ENCODE assay signal across 8 cellular contexts in genomic region chr6:52020961-52021570, GRCh38.
A peak's percentile ranks its signal among the peaks of the same experiment; 100 is the strongest.
DNase-seq lines count a peak whose midpoint lies in the region; ATAC-seq, FAIRE-seq and TF ChIP-seq lines count a peak whose summit lies in the region.

No MANE protein-coding gene starts in this region.

- TF ChIP-seq POLR2A in H1 (IDR thresholded peaks at IDR 0.05; ENCODE audit: control extremely low read depth in 1 of 2, low read depth in 2 of 2, low read length in 2 of 2): no peak

- H3K4me1 ChIP-seq in H1 (replicated peaks in 1 of 4; ENCODE audit: control insufficient read depth in 3 of 4, insufficient read depth in 4 of 4, low read length in 3 of 4) (peaks cover 0 to 6% (median 1%) of the 10 kb centered on the region in 4 experiments; a peak in 2 of 7 replicates), parathyroid adenoma (peaks cover 5% of the 10 kb centered on the region)

- TF ChIP-seq RAD21 in H1 (IDR thresholded peaks at IDR 0.05 in 1 of 2, conservative IDR thresholded peaks at IDR 0.05 in 1 of 2; ENCODE audit: low read depth in 2 of 2, low read length in 2 of 2): peak; percentile 71 to 87

- H4K8ac ChIP-seq in H1 (ENCODE audit: extremely low read depth, insufficient read depth, low read length): no peak overlapping the region

- no peak overlapping the region for H3K23ac ChIP-seq in H1 (ENCODE audit: insufficient read length)

- H3K23me2 ChIP-seq in H1 (ENCODE audit: low read depth, low read length): no peaks in the 10 kb centered on the region

- intact Hi-C loops in left colon (cut with DNase I, micrococcal nuclease): loop anchor here in 1 of 2 donors (5.0 kb wide), 1 partner anchor 164 kb away; no protein-coding TSS in a partner anchor

- CTCF ChIA-PET in H1 (lab: Charles Lee; ENCODE audit: partially characterized antibody): interaction anchor here (0.7 to 4.4 kb wide), 24 partner anchors 10 to 1994 kb away, joined by 3 to 30 read pairs (median 3); partner anchors contain the start of gene TFAP2B

- no peak overlapping the region for H3K4me3 ChIP-seq in H1 (ENCODE audit: extremely low read depth in 1 of 4, insufficient read depth in 2 of 4, low read depth in 3 of 4, low read length in 4 of 4)
- no peak overlapping the region for H3K4me3 ChIP-seq in parathyroid adenoma (ENCODE audit: low read depth, low read length)

- peak; percentile 45 for TF ChIP-seq CTCF in GM12873 (IDR thresholded peaks at IDR 0.05; ENCODE audit: insufficient read depth, low read depth, low read length, missing control alignments)
- peak in 2 of 3 experiments; percentile 30 to 43; a peak in 2 of 4 replicates for TF ChIP-seq CTCF in H1 (IDR thresholded peaks at IDR 0.05; ENCODE audit: control extremely low read depth in 1 of 3, insufficient read depth in 1 of 3, low read depth in 1 of 3, low read length in 3 of 3)
- TF ChIP-seq CTCF in parathyroid adenoma (IDR thresholded peaks at IDR 0.05): peak; percentile 90

- no peaks in the 10 kb centered on the region for H3K79me1 ChIP-seq in H1 (ENCODE audit: low read depth, low read length)

- no peak overlapping the region for H4K91ac ChIP-seq in H1 (replicated peaks; ENCODE audit: insufficient read length, low read length)

- WGBS in H1 (ENCODE audit: extremely low coverage in 1 of 2, insufficient coverage in 1 of 2, insufficient read length in 1 of 2, insufficient replicate concordance in 2 of 2, low coverage in 1 of 2, low lambda C conversion rate in 2 of 2, missing lambda C conversion rate in 1 of 2), 2 experiments: 84% methylated on average over 2 of the region's 2 CpGs; no CpG with 5 or more reads in 1 of the 2 experiments

- no peak overlapping the region for H3K27ac ChIP-seq in H1 (ENCODE audit: low read depth, low read length)
- H3K27ac ChIP-seq in parathyroid adenoma: no peak overlapping the region

- no peak overlapping the region for H2BK15ac ChIP-seq in H1 (ENCODE audit: low read length)

- no peak overlapping the region for H3K18ac ChIP-seq in H1 (ENCODE audit: extremely low read depth, low read length)

- no peak for FAIRE-seq in H1 (lab: Jason Lieb, UNC)

- POLR2A ChIA-PET in H1 (lab: Charles Lee; ENCODE audit: partially characterized antibody): no interaction called here

- H3K4me2 ChIP-seq in H1 (ENCODE audit: insufficient read depth in 1 of 2, low read depth in 2 of 2, low read length in 2 of 2) (no peak overlapping the region), parathyroid adenoma (ENCODE audit: low read length) (no peak overlapping the region)

- no peaks in the 10 kb centered on the region for H4K20me1 ChIP-seq in H1 (replicated peaks in 1 of 2; ENCODE audit: control insufficient read depth in 1 of 2, insufficient read depth in 2 of 2, low read length in 2 of 2)

- no peak overlapping the region for H2BK12ac ChIP-seq in H1 (ENCODE audit: low read depth, low read length)

- no peak for TF ChIP-seq EP300 in H1 (IDR thresholded peaks at IDR 0.05; ENCODE audit: borderline replicate concordance in 1 of 2, low read depth in 2 of 2, low read length in 2 of 2)

- no peak overlapping the region for H3K56ac ChIP-seq in H1 (replicated peaks; ENCODE audit: insufficient read length, low read depth, low read length)

- no peak overlapping the region for H3K14ac ChIP-seq in H1 (ENCODE audit: insufficient read length)

- H2AK5ac ChIP-seq in H1 (ENCODE audit: low read depth, low read length): no peak overlapping the region

- H3K27me3 ChIP-seq in H1 (replicated peaks in 1 of 4; ENCODE audit: control insufficient read depth in 3 of 4, extremely low read depth in 1 of 4, insufficient read depth in 3 of 4, low read length in 3 of 4) (no peaks in the 10 kb centered on the region), parathyroid adenoma (ENCODE audit: control insufficient read depth, insufficient read depth, low read length) (no peaks in the 10 kb centered on the region)

- no peak overlapping the region for H2BK5ac ChIP-seq in H1 (ENCODE audit: low read depth, low read length)

- DNase-seq in AG08395 (ENCODE audit: low spot score) (peak; percentile 26), NCI-H774 (lab: John Stamatoyannopoulos, UW) (peak; percentile 16), H1 (ENCODE audit: low read depth in 1 of 2, low spot score in 2 of 2) (no peak), left colon (no peak), T1000 (lab: John Stamatoyannopoulos, UW) (no peak), 8988T (no peak)

- H3K79me2 ChIP-seq in H1 (ENCODE audit: control insufficient read depth in 1 of 2, insufficient read depth in 2 of 2, low read length in 2 of 2) (no peaks in the 10 kb centered on the region), parathyroid adenoma (no peaks in the 10 kb centered on the region)

- H3K36me3 ChIP-seq in H1 (ENCODE audit: control insufficient read depth in 2 of 4, insufficient read depth in 4 of 4, low read length in 3 of 4) (no peaks in the 10 kb centered on the region), parathyroid adenoma (ENCODE audit: control insufficient read depth, insufficient read depth, low read length) (no peaks in the 10 kb centered on the region)

- H3K9me3 ChIP-seq in H1 (ENCODE audit: insufficient read depth in 2 of 2, low read depth in 1 of 2, low read length in 1 of 2): no peaks in the 10 kb centered on the region
- H3K9me3 ChIP-seq in parathyroid adenoma (ENCODE audit: control insufficient read depth, low read length): no peaks in the 10 kb centered on the region

- H2AFZ ChIP-seq in H1 (ENCODE audit: low read length) (no peak overlapping the region), parathyroid adenoma (no peak overlapping the region)

- H3K9ac ChIP-seq in H1 (replicated peaks in 1 of 4; ENCODE audit: extremely low read depth in 1 of 4, low read depth in 3 of 4, low read length in 3 of 4) (no peak overlapping the region), parathyroid adenoma (no peak overlapping the region)

- no peak overlapping the region for H4K5ac ChIP-seq in H1 (ENCODE audit: insufficient read length, low read depth, low read length)

- no peak overlapping the region for H3K4ac ChIP-seq in H1 (replicated peaks; ENCODE audit: insufficient read length, low read depth, low read length)

- ATAC-seq in left colon: no peak

- no peak overlapping the region for H2BK20ac ChIP-seq in H1 (ENCODE audit: low read length)

- H2BK120ac ChIP-seq in H1 (replicated peaks; ENCODE audit: low read depth, low read length): no peak overlapping the region

TF ChIP-seq in H1, 55 proteins besides CTCF, POLR2A, EP300 and RAD21:
- TF ChIP-seq CEBPB (IDR thresholded peaks at IDR 0.05; ENCODE audit: low read depth, low read length): peak; percentile 44; the same call in 1 of the 2 replicates
- no peak for TF ChIP-seq CTBP2 (IDR thresholded peaks at IDR 0.05; ENCODE audit: borderline replicate concordance, insufficient read depth, insufficient read length, low read length)

Comparison
In these comparisons a context has a peak if more than half of its experiments do, and no peak if none do; other contexts are left out.
1. DNase-seq: peak in AG08395 (single experiment) and NCI-H774 (single experiment); none in H1 (0 of 2), left colon (0 of 2), T1000 (single experiment) and 8988T (single experiment).
2. CTCF ChIP-seq: peak in every context shown above with its lines; median percentile 90 in parathyroid adenoma; 45 in GM12873; 36 in H1.